In the genomic region with DNA sequence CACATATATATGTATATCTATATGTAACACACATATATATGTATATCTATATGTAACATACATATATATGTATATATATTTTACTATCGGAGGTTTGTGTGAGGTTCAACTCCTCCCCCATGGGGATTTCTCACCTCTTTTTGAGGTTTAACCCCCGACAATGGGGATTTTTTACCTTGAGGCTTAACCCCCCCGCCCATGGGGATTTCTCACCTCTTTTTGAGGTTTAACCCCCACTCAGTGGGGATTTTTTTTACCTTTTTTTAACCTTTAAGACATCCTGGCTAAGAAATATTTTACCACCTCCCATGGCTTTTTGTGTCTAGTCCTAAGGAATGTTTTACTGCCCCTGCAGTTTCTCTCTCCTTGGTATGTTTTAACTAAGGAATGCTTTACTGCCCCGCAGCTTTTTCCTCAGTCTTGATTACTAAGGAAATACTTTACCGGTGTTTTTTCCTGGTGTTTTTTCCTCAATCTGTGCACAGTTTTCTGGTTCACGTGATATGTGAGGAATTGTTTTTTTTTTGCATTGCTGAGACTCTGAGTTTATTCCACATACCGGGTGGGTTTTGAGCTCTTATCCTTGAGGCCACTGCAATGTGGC, we compare ENCODE assay signal across 11 cellular contexts.
A peak's percentile ranks its signal among the peaks of the same experiment; 100 is the strongest.
DNase-seq lines count a peak whose midpoint lies in the region; ATAC-seq lines count a peak whose summit lies in the region.
"Had no signal": no experiment of that assay in that cellular context is flagged by ENCODE, and none has a peak within 500 bp of the region (broad histone marks: within the 10 kb centered on the region; RNA-seq: fewer than 3 reads in every experiment).

No MANE protein-coding gene starts in this region.

- no peaks in the 10 kb centered on the region for H3K36me3 ChIP-seq in CD8-positive, alpha-beta memory T cell (ENCODE audit: insufficient read depth, low read length)

- H3K9me3 ChIP-seq in CD8-positive, alpha-beta memory T cell (ENCODE audit: low read length): no peaks in the 10 kb centered on the region

- H3K4me3 ChIP-seq in CD8-positive, alpha-beta memory T cell (ENCODE audit: low read length): no peak overlapping the region

- H3K27me3 Mint-ChIP-seq in CD8-positive, alpha-beta memory T cell: peaks cover 6 to 7% of the 10 kb centered on the region in 2 donors
- H3K27me3 Mint-ChIP-seq in activated naive CD8-positive, alpha-beta T cell treated with anti-CD3 and anti-CD28 coated beads for 36 hours: peaks cover 55% of the 10 kb centered on the region

- H3K9me3 Mint-ChIP-seq in CD8-positive, alpha-beta memory T cell: no peaks in the 10 kb centered on the region
- H3K9me3 Mint-ChIP-seq in activated naive CD8-positive, alpha-beta T cell treated with anti-CD3 and anti-CD28 coated beads for 36 hours: peaks cover 6% of the 10 kb centered on the region
- H3K9me3 Mint-ChIP-seq: nephron had no signal

- POLR2A ChIA-PET in CD8-positive, alpha-beta memory T cell (lab: Charles Lee): no interaction called here

- H3K36me3 Mint-ChIP-seq in CD8-positive, alpha-beta memory T cell: no peaks in the 10 kb centered on the region
- H3K36me3 Mint-ChIP-seq in activated naive CD8-positive, alpha-beta T cell treated with anti-CD3 and anti-CD28 coated beads for 36 hours: no peaks in the 10 kb centered on the region

- H3K4me3 Mint-ChIP-seq in CD8-positive, alpha-beta memory T cell: peak overlapping the region in 5 of 7 donors; percentile 15 to 56 (median 39)
- H3K4me3 Mint-ChIP-seq in activated naive CD8-positive, alpha-beta T cell treated with anti-CD3 and anti-CD28 coated beads for 36 hours: peak overlapping the region; percentile 18
- H3K4me3 Mint-ChIP-seq: nephron had no signal

- peak in 4 of 5 donors; percentile 27 to 67 (median 44) for DNase-seq in CD8-positive, alpha-beta memory T cell
- DNase-seq in activated CD4-positive, CD25-positive, alpha-beta regulatory T cell treated with anti-CD3 and anti-CD28 coated beads, Interleukin-2, amount 50 U/mL, for 72 hours: peak; percentile 53
- peak; percentile 57 for DNase-seq in activated naive CD8-positive, alpha-beta T cell treated with anti-CD3 and anti-CD28 coated beads for 36 hours
- peak in 2 of 3 donors; percentile 17 to 27 for DNase-seq in stimulated activated CD4-positive, alpha-beta T cell treated with anti-CD3 and anti-CD28 coated beads, Interleukin-12 subunit alpha, Interleukin-12 subunit beta, amount 100 ng/mL, for 48 hours (ENCODE audit: low read depth in 2 of 3, low spot score in 1 of 3)
- DNase-seq in NCI-H2107 treated with DMSO at 0.1 percent for 48 hours (lab: John Stamatoyannopoulos, UW; ENCODE audit: unreplicated experiment) (no peak), AG20443 (ENCODE audit: low spot score) (no peak), NCI-H1694 (lab: John Stamatoyannopoulos, UW) (no peak)
- DNase-seq: NCI-H1105 had no signal

- peak overlapping the region in 2 of 8 donors; percentile 59 to 62 for H3K27ac Mint-ChIP-seq in CD8-positive, alpha-beta memory T cell
- H3K27ac Mint-ChIP-seq in activated naive CD8-positive, alpha-beta T cell treated with anti-CD3 and anti-CD28 coated beads for 36 hours: peak overlapping the region; percentile 34
- H3K27ac Mint-ChIP-seq: nephron had no signal

- H3K27ac ChIP-seq in CD8-positive, alpha-beta memory T cell (ENCODE audit: low read depth, low read length): no peak overlapping the region
- H3K27ac ChIP-seq: epithelial cell of prostate had no signal

- H3K27me3 ChIP-seq in CD8-positive, alpha-beta memory T cell (ENCODE audit: insufficient read depth, low read length, poor library complexity, severe bottlenecking): no peaks in the 10 kb centered on the region

- ATAC-seq in GM21447 (IDR thresholded peaks at IDR 0.05; ENCODE audit: unreplicated experiment): no peak

- peaks cover 11% of the 10 kb centered on the region for H3K4me1 ChIP-seq in CD8-positive, alpha-beta memory T cell (ENCODE audit: insufficient read depth, low read length)

- peaks cover 15 to 24% (median 19%) of the 10 kb centered on the region in 3 donors for H3K4me1 Mint-ChIP-seq in CD8-positive, alpha-beta memory T cell
- H3K4me1 Mint-ChIP-seq in activated naive CD8-positive, alpha-beta T cell treated with anti-CD3 and anti-CD28 coated beads for 36 hours: peaks cover 22% of the 10 kb centered on the region

- CTCF ChIA-PET in CD8-positive, alpha-beta memory T cell (lab: Charles Lee): no interaction called here

Comparison
In these comparisons a context has a peak if more than half of its experiments do, and no peak if none do; other contexts are left out.
1. DNase-seq: peak in CD8-positive, alpha-beta memory T cell (4 of 5), activated CD4-positive, CD25-positive, alpha-beta regulatory T cell treated with anti-CD3 and anti-CD28 coated beads, Interleukin-2, amount 50 U/mL, for 72 hours (single experiment), activated naive CD8-positive, alpha-beta T cell treated with anti-CD3 and anti-CD28 coated beads for 36 hours (single experiment) and stimulated activated CD4-positive, alpha-beta T cell treated with anti-CD3 and anti-CD28 coated beads, Interleukin-12 subunit alpha, Interleukin-12 subunit beta, amount 100 ng/mL, for 48 hours (2 of 3); none in NCI-H2107 treated with DMSO at 0.1 percent for 48 hours (single experiment), AG20443 (single experiment) and NCI-H1694 (single experiment).